Comparison of ENCODE assay signal across 8 cellular contexts in the genomic region with DNA sequence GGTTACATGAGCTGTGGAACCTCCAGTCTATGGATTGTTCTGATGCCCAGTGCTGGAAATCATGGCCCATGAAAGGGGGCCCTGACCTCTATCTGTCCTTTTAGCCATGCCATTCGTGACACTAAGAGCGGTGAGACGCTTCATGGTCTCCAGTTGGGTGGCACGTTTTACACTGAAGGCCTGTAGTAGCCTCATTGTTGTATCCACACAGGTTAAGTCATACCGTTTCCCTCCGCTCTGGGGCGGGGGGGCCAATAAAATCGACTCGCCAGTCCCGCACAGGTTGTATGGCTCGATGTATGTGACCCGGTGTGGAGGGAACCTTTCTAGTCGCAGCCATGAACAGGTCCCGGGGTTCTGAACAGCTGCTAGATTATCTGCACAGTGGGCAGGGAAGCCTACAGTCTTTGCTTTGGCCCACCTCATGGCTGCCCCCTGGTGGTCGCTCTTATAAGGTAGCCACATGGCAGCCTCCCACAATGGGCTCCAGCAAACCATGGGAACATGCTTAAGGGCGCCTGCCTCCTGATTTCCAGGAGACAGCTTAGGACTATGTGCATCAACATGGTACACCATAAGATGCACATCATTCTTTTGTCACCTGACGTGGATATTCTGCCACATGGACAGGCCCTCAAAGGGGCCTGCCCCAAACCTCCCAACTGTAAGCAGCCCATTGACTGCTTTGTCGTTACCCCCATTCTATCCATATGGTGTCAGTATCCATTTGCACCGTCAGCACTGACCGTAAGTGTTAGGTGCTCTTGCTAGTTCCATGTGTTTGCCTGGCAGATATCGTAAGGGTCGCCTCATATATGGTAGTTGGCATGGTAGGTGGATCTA. TPM values are rescaled to one million over a fixed set of nuclear protein-coding genes. Genes with fewer than 3 reads are reported as not detected.
DNase-seq lines count a peak whose midpoint lies in the region; ATAC-seq and TF ChIP-seq lines count a peak whose summit lies in the region.

No MANE protein-coding gene starts in this region.

- intact Hi-C loops in lower leg skin (cut with DNase I; ENCODE audit: low total_unique reads) = loop anchor here (10.0 kb wide), 1 partner anchor 55 kb away; the partner anchor contains the start of gene APOL2

- H3K4me3 ChIP-seq in lower leg skin (ENCODE audit: low read depth, poor library complexity, severe bottlenecking) = no peak overlapping the region

- 74 to 81% methylated on average over 21 to 22 of the region's 22 CpGs for WGBS in lower leg skin, 2 donors

- no peak for TF ChIP-seq CTCF in lower leg skin (IDR thresholded peaks at IDR 0.05)

- no peak for TF ChIP-seq POLR2A in lower leg skin (IDR thresholded peaks at IDR 0.05)

- no peak for ATAC-seq in HG03025 (IDR thresholded peaks at IDR 0.05; ENCODE audit: low FRiP score, unreplicated experiment)

- DNase-seq in NCI-H1694 (lab: John Stamatoyannopoulos, UW) (peak; percentile 45), NCI-H1694 treated with DMSO at 0.1 percent for 48 hours (lab: John Stamatoyannopoulos, UW) (no peak), NCI-H1930 (lab: John Stamatoyannopoulos, UW) (peak; percentile 12 to 36), dedifferentiated amniotic fluid mesenchymal stem cell (ENCODE audit: extremely low spot score) (peak; percentile 42), lower leg skin (ENCODE audit: low spot score in 2 of 2) (peak; percentile 75 to 97)
- DNase-seq in activated CD4-positive, alpha-beta T cell treated with anti-CD3 and anti-CD28 coated beads, Interleukin-2, amount 50 U/mL, for 1 hour = peak; percentile 89
- DNase-seq in stimulated activated CD4-positive, alpha-beta T cell treated with anti-CD3 and anti-CD28 coated beads, TNF-alpha, amount 100 ng/mL, for 4 hours (ENCODE audit: low read depth in 3 of 3) = peak; percentile 73 to 80 (median 79)

RNA-seq across cellular contexts. Expression of gene APOL3, which starts 19.7 kb away (rescaled TPM):
- total RNA-seq in lower leg skin = 10 to 100 TPM; 29.5 to 55.9 (median 39.6) TPM

RNA-seq across cellular contexts. Expression of gene APOL4, which starts 21.4 kb away (rescaled TPM):
- 1 to 10 TPM; 3.3 to 5.4 (median 4.1) TPM for total RNA-seq in lower leg skin

RNA-seq across cellular contexts. Expression of gene APOL2, which starts 59.1 kb away (rescaled TPM):
- total RNA-seq in lower leg skin = 10 to 100 TPM; 14.2 to 24.8 (median 20.0) TPM
